11 cellular contexts compared by ENCODE assay signal in the genomic region with DNA sequence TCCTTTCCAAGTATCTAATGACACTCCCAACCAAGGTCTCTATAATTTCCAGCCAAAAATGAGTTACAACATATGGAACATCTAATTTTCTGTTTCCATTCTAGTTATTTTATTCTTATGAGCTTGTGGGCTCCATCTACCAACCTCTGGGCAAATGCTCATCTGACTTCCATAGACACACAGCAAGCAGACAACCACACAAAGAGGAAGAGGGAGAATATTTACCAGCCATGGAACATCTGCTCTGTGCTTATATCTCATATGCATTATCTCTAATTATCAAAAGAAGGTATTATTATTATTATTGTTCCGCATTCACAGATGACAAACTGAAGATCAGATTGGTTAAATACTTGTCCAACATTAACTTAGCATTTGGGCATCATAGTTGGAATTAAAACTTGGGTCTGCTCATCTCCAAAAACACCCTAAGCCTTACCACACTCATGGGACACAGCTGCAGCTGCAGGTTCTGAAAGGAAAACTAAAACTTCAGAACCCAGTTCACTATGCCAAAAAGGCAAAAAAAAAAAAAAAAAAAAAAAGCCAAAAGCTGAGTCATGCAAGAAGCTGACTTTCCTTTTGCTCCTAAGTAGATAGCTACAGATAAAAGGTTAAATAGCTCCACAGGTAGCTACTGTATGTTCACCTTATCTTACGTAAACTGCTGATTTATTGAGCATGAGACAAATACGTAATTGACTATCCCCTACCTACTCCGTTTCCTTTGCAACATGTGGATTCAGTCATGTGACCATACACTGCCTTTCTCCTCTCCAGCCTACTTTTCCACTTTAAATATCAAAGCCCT. TPM values are rescaled to one million over a fixed set of nuclear protein-coding genes. Genes with fewer than 3 reads are reported as not detected.
DNase-seq lines count a peak whose midpoint lies in the region; ATAC-seq and TF ChIP-seq lines count a peak whose summit lies in the region.
"Had no signal": no experiment of that assay in that cellular context is flagged by ENCODE, and none has a peak within 500 bp of the region (broad histone marks: within the 10 kb centered on the region; RNA-seq: fewer than 3 reads in every experiment).

No MANE protein-coding gene starts in this region.

- intact Hi-C loops in heart right ventricle (cut with DNase I): no loop called here
- intact Hi-C loops in heart left ventricle (cut with DNase I): no loop called here

- TF ChIP-seq CTCF in GM06990 (IDR thresholded peaks at IDR 0.05; ENCODE audit: insufficient read depth, low read length, poor library complexity, severe bottlenecking) (no peak), heart right ventricle (IDR thresholded peaks at IDR 0.05) (no peak), heart left ventricle (IDR thresholded peaks at IDR 0.05) (no peak)

- H3K4me1 ChIP-seq in heart right ventricle (peaks cover 0 to 14% (median 0%) of the 10 kb centered on the region in 9 donors), heart left ventricle (peaks cover 0 to 6% (median 0%) of the 10 kb centered on the region in 12 donors)

- H3K4me3 ChIP-seq in GM06990 (replicated peaks; ENCODE audit: low read depth, low read length): peak overlapping the region; percentile 35
- H3K4me3 ChIP-seq in heart right ventricle: no peak overlapping the region
- H3K4me3 ChIP-seq in heart left ventricle: no peak overlapping the region

- H3K27me3 ChIP-seq in GM06990 (replicated peaks; ENCODE audit: control insufficient read depth, insufficient read depth, low read length) (no peaks in the 10 kb centered on the region), heart right ventricle (peaks cover 0 to 58% (median 23%) of the 10 kb centered on the region in 7 donors), heart left ventricle (peaks cover 0 to 38% (median 11%) of the 10 kb centered on the region in 9 donors)

- H3K9me3 ChIP-seq in heart right ventricle (no peaks in the 10 kb centered on the region), heart left ventricle (no peaks in the 10 kb centered on the region)

- 54 to 70% methylated on average over 4 of the region's 4 CpGs for WGBS in heart right ventricle, 2 donors
- 47 to 64% (median 60%) methylated on average over 4 of the region's 4 CpGs for WGBS in heart left ventricle, 4 donors

- no peak for DNase-seq in GM06990 (ENCODE audit: extremely low read depth, insufficient read length)
- peak; percentile 2 for DNase-seq in astrocyte of the hippocampus (ENCODE audit: low read depth, low spot score)
- no peak for DNase-seq in heart right ventricle
- DNase-seq in heart left ventricle: no peak
- DNase-seq in activated CD4-positive, alpha-beta T cell treated with anti-CD3 and anti-CD28 coated beads, Interleukin-2, amount 50 U/mL, for 48 hours: no peak
- DNase-seq in activated naive CD4-positive, alpha-beta T cell treated with anti-CD3 and anti-CD28 coated beads, Interleukin-2, amount 50 U/mL, for 16 hours: no peak
- DNase-seq: activated T-cell treated with anti-CD3 and anti-CD28 coated beads, Interleukin-2, amount 50 U/mL, for 24 hours had no signal

- ATAC-seq in GM21367 (IDR thresholded peaks at IDR 0.05; ENCODE audit: unreplicated experiment) (peak; percentile 40), HG03175 (IDR thresholded peaks at IDR 0.05; ENCODE audit: unreplicated experiment) (peak; percentile 31), heart right ventricle (no peak), heart left ventricle (no peak)

- no peak overlapping the region for H3K27ac ChIP-seq in heart right ventricle
- no peak overlapping the region for H3K27ac ChIP-seq in heart left ventricle

- TF ChIP-seq POLR2A in heart left ventricle (IDR thresholded peaks at IDR 0.05): no peak

- no peaks in the 10 kb centered on the region for H3K36me3 ChIP-seq in GM06990 (ENCODE audit: control insufficient read depth, insufficient read depth, low read length)
- H3K36me3 ChIP-seq in heart right ventricle: no peaks in the 10 kb centered on the region
- H3K36me3 ChIP-seq in heart left ventricle: no peaks in the 10 kb centered on the region

RNA-seq across cellular contexts. Expression of a gene that starts 23.6 kb away (rescaled TPM):
- total RNA-seq in heart right ventricle (not detected), heart left ventricle (not detected)
- polyA plus RNA-seq in heart right ventricle (not detected), heart left ventricle (not detected)
- total RNA-seq: CD4-positive, CD25-positive, alpha-beta regulatory T cell; epithelial cell of proximal tubule had no signal
- polyA plus RNA-seq: CD4-positive, CD25-positive, alpha-beta regulatory T cell had no signal

RNA-seq across cellular contexts. Expression of a gene that starts 51.3 kb away (rescaled TPM):
- total RNA-seq in heart right ventricle: under 1 TPM in 1 of 10 donors, not detected in 9; 0.58 TPM
- polyA plus RNA-seq in heart right ventricle: under 1 TPM in 1 of 2 donors, not detected in 1; 0.33 TPM
- not detected for total RNA-seq in heart left ventricle
- polyA plus RNA-seq in heart left ventricle: under 1 TPM in 1 of 2 donors, not detected in 1; 0.26 TPM
- total RNA-seq: epithelial cell of proximal tubule had no signal

Comparison
In these comparisons a context has a peak if more than half of its experiments do, and no peak if none do; other contexts are left out.
1. ATAC-seq: peak in GM21367 (single experiment) and HG03175 (single experiment); none in heart right ventricle (0 of 8) and heart left ventricle (0 of 4).